In the genomic region with DNA sequence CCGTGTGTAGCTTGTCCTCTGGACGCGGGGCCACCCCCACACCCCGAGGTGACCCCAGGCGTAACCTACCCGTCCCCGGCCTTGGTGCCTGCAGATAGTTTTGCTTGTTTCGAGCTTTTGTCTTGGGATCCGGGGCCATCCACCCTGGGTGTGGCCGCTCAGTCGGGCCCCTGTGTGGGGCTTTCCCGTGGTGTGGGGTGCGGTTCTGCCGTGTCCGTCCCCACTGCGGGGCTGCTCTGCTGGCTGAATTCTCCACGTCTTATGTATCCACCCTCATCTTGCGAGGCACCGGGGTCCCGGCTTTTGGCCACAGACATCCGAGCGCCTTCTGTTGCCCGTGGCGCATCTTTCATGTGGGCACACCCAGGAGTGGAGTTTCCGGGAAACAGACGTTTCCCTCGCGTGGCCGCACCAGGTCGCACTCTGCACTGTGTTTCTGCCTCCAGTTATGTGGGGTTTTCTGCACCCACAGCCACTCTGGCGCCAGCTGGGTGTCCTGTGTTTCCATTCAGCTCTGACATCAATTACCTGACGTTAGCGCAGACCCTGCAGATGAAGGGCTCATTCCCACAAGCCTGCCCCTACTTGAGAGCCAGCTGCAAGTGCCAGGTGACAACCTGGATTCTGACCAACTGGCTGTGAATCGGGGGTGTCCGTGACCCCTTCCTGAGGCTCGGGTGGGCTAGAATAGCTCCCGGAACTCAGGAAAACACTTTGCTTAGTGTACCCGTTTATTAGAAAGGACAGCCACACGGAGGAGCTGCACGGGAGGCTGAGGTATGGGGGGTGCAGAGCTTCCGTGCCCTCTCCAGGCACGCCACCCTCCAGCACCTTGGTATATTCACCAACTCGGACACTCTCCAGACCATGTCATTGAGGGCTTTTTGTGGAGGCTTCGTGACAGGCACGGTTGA, we compare ENCODE assay signal across 1 cellular context.
TF ChIP-seq lines count a peak whose summit lies in the region.

No MANE protein-coding gene starts in this region.

TF ChIP-seq in IMR-90, 13 proteins besides CTCF, POLR2A, EP300 and RAD21:
- TF ChIP-seq RFX5 (IDR thresholded peaks at IDR 0.05; ENCODE audit: low read depth, low read length), result no peak
- no peak for TF ChIP-seq CHD1 (IDR thresholded peaks at IDR 0.05; ENCODE audit: low read depth, low read length)
- TF ChIP-seq CEBPB (IDR thresholded peaks at IDR 0.05; ENCODE audit: low read depth, low read length), result no peak
- TF ChIP-seq, protein P1, sequence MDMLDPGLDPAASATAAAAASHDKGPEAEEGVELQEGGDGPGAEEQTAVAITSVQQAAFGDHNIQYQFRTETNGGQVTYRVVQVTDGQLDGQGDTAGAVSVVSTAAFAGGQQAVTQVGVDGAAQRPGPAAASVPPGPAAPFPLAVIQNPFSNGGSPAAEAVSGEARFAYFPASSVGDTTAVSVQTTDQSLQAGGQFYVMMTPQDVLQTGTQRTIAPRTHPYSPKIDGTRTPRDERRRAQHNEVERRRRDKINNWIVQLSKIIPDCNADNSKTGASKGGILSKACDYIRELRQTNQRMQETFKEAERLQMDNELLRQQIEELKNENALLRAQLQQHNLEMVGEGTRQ (IDR thresholded peaks at IDR 0.05; ENCODE audit: low read depth, low read length), result no peak
- TF ChIP-seq SMC3 (IDR thresholded peaks at IDR 0.05; ENCODE audit: low read depth, low read length), result no peak
- TF ChIP-seq, protein P2, sequence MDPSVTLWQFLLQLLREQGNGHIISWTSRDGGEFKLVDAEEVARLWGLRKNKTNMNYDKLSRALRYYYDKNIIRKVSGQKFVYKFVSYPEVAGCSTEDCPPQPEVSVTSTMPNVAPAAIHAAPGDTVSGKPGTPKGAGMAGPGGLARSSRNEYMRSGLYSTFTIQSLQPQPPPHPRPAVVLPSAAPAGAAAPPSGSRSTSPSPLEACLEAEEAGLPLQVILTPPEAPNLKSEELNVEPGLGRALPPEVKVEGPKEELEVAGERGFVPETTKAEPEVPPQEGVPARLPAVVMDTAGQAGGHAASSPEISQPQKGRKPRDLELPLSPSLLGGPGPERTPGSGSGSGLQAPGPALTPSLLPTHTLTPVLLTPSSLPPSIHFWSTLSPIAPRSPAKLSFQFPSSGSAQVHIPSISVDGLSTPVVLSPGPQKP (IDR thresholded peaks at IDR 0.05; ENCODE audit: borderline replicate concordance, low read depth, low read length), result no peak
- TF ChIP-seq FOS (IDR thresholded peaks at IDR 0.05; ENCODE audit: low read depth, low read length), result no peak
- TF ChIP-seq MAZ (IDR thresholded peaks at IDR 0.05; ENCODE audit: borderline replicate concordance, low read depth, low read length), result no peak
- TF ChIP-seq MAFK (IDR thresholded peaks at IDR 0.05; ENCODE audit: low read depth, low read length), result no peak
- TF ChIP-seq BHLHE40 (IDR thresholded peaks at IDR 0.05; ENCODE audit: low read depth, low read length), result no peak
- TF ChIP-seq RCOR1 (IDR thresholded peaks at IDR 0.05; ENCODE audit: insufficient replicate concordance, low read length), result no peak
- no peak for TF ChIP-seq NFE2L2 (IDR thresholded peaks at IDR 0.05; ENCODE audit: low read depth, low read length)
- no peak for TF ChIP-seq MXI1 (IDR thresholded peaks at IDR 0.05; ENCODE audit: borderline replicate concordance, low read depth, low read length)
